34 cellular contexts compared by ENCODE assay signal in genomic region chr2:16351541-16351940, GRCh38.
"Had no signal": no experiment of that assay in that cellular context is flagged by ENCODE, and none has a peak within 500 bp of the region (broad histone marks: within the 10 kb centered on the region; RNA-seq: fewer than 3 reads in every experiment).

No MANE protein-coding gene starts in this region.

- H3K27me3 ChIP-seq: MG63 had no signal

- H3K4me3 ChIP-seq: MG63 had no signal

- H3K36me3 ChIP-seq: MG63 had no signal

- DNase-seq: Karpas-422, Kasumi-1, MG63, MM.1S, MV-4-11, NCI-H1048, NCI-H1092, NCI-H1092 treated with DMSO at 0.1 percent for 48 hours, NCI-H1105, NCI-H1105 treated with DMSO at 0.1 percent for 48 hours, NCI-H1417, NCI-H1417 treated with DMSO at 0.1 percent for 48 hours, NCI-H1436, NCI-H1436 treated with DMSO at 0.1 percent for 48 hours, NCI-H146, NCI-H1694, NCI-H1694 treated with DMSO at 0.1 percent for 48 hours, NCI-H187, NCI-H187 treated with DMSO at 0.1 percent for 48 hours, NCI-H1930, NCI-H2029, NCI-H2029 treated with DMSO at 0.1 percent for 48 hours, NCI-H2081, NCI-H2081 treated with DMSO at 0.1 percent for 48 hours, NCI-H2107, NCI-H2171, NCI-H2171 treated with DMSO at 0.1 percent for 48 hours, NCI-H2227 treated with DMSO at 0.1 percent for 48 hours, NCI-H226, NCI-H345, NCI-H446, NCI-H446 treated with DMSO at 0.1 percent for 48 hours, NCI-H510A, NCI-H510A treated with DMSO at 0.1 percent for 48 hours had no signal

- H3K9me3 ChIP-seq: MG63 had no signal
